ENCODE assay signal across 12 cellular contexts in the genomic region with DNA sequence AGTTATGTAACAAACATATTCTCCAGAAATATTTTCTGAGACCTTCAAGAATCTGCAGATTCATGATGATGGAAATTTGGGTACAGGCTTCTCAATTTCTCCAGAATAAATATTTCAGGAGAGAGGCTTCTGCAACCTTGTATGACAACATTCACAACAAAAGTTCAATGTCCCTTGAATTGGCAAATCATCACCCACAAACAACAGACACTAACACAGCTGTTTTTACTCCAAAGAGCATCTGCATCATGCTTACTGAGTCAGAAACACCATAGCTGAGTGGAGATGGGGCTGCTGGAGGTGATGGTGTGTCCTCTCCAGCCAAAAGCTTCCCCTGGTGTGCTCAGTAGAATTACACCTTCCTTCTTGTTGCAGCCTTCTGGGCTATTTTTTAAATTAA. TPM values are rescaled to one million over a fixed set of nuclear protein-coding genes. Genes with fewer than 3 reads are reported as not detected.
"Had no signal": no experiment of that assay in that cellular context is flagged by ENCODE, and none has a peak within 500 bp of the region (broad histone marks: within the 10 kb centered on the region; RNA-seq: fewer than 3 reads in every experiment).

No MANE protein-coding gene starts in this region.

- DNase-seq: activated CD4-positive, alpha-beta T cell treated with anti-CD3 and anti-CD28 coated beads for 48 hours; activated CD8-positive, alpha-beta T cell treated with anti-CD3 and anti-CD28 coated beads for 36 hours; activated gamma-delta T cell; activated T-cell treated with anti-CD3 and anti-CD28 coated beads, Interleukin-2, amount 50 U/mL, for 4 hours; ovary; T-helper 17 cell had no signal

- H3K36me3 ChIP-seq: esophagus muscularis mucosa, ovary had no signal

- ATAC-seq: activated CD8-positive, alpha-beta T cell treated with anti-CD3 and anti-CD28 coated beads for 36 hours; activated naive CD4-positive, alpha-beta T cell treated with anti-CD3 and anti-CD28 coated beads, Interleukin-2, amount 50 U/mL, for 72 hours; activated T-cell treated with anti-CD3 and anti-CD28 coated beads, Interleukin-2, amount 50 U/mL, for 4 hours; stimulated activated effector memory CD8-positive, alpha-beta T cell treated with anti-CD3 and anti-CD28 coated beads, Interleukin-12 subunit alpha, Interleukin-12 subunit beta, amount 100 ng/mL, for 72 hours; T-helper 17 cell had no signal

- H3K27ac ChIP-seq: esophagus muscularis mucosa, ovary had no signal

- H3K27me3 ChIP-seq: esophagus muscularis mucosa, hepatocyte, ovary had no signal

- H2AFZ ChIP-seq: hepatocyte had no signal

- H3K4me3 ChIP-seq: esophagus muscularis mucosa, hepatocyte, ovary had no signal

- H3K4me2 ChIP-seq: hepatocyte had no signal

- H3K79me2 ChIP-seq: hepatocyte had no signal

- H3K9me3 ChIP-seq: esophagus muscularis mucosa, ovary had no signal

RNA-seq across cellular contexts. Expression of a gene that starts 9.3 kb away (rescaled TPM):
- total RNA-seq: activated CD8-positive, alpha-beta T cell treated with anti-CD3 and anti-CD28 coated beads for 36 hours; activated naive CD4-positive, alpha-beta T cell treated with anti-CD3 and anti-CD28 coated beads, Interleukin-2, amount 50 U/mL, for 72 hours; fibroblast of villous mesenchyme; glomerular endothelial cell; T-helper 17 cell had no signal
